ENCODE assay signal across 1 cellular context in the genomic region with DNA sequence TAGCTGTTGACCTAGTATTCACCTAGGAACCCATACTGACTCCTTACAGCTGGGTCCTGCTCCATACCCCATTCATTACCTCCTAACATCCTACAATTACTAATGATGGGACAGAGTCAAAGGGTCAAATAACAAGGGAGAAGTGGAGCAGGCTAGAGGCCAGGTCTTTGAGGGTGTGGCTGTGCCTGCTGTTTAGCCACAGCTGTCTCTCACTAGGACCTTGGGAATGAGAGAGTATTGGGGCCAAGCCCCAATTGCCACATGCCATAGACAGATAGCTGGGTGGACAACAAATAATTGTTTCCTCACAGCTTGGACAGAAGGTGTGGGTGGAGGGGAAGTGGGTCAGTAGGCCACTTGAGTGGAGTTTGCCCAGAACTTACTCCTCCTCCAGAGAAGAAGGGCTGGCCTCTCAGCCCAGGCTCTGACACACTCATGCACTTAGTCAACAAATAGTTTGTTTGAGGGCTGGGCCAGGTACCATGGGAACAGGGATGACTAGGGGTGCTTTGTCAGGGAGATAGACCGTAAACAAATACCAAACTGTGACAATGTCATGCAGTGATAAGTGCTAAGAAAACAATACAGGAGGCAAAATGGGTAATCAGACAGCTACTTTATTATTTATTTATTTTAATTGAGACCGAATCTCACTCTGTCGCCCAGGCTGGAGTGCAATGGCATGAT.
A peak's percentile ranks its signal among the peaks of the same experiment; 100 is the strongest.
TF ChIP-seq lines count a peak whose summit lies in the region.

No MANE protein-coding gene starts in this region.

TF ChIP-seq in K562, 482 proteins besides CTCF, POLR2A, EP300 and RAD21 (continued from another document and continues in another):
- TF ChIP-seq, protein P1, sequence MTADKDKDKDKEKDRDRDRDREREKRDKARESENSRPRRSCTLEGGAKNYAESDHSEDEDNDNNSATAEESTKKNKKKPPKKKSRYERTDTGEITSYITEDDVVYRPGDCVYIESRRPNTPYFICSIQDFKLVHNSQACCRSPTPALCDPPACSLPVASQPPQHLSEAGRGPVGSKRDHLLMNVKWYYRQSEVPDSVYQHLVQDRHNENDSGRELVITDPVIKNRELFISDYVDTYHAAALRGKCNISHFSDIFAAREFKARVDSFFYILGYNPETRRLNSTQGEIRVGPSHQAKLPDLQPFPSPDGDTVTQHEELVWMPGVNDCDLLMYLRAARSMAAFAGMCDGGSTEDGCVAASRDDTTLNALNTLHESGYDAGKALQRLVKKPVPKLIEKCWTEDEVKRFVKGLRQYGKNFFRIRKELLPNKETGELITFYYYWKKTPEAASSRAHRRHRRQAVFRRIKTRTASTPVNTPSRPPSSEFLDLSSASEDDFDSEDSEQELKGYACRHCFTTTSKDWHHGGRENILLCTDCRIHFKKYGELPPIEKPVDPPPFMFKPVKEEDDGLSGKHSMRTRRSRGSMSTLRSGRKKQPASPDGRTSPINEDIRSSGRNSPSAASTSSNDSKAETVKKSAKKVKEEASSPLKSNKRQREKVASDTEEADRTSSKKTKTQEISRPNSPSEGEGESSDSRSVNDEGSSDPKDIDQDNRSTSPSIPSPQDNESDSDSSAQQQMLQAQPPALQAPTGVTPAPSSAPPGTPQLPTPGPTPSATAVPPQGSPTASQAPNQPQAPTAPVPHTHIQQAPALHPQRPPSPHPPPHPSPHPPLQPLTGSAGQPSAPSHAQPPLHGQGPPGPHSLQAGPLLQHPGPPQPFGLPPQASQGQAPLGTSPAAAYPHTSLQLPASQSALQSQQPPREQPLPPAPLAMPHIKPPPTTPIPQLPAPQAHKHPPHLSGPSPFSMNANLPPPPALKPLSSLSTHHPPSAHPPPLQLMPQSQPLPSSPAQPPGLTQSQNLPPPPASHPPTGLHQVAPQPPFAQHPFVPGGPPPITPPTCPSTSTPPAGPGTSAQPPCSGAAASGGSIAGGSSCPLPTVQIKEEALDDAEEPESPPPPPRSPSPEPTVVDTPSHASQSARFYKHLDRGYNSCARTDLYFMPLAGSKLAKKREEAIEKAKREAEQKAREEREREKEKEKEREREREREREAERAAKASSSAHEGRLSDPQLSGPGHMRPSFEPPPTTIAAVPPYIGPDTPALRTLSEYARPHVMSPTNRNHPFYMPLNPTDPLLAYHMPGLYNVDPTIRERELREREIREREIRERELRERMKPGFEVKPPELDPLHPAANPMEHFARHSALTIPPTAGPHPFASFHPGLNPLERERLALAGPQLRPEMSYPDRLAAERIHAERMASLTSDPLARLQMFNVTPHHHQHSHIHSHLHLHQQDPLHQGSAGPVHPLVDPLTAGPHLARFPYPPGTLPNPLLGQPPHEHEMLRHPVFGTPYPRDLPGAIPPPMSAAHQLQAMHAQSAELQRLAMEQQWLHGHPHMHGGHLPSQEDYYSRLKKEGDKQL (CRISPR knock-in tag; IDR thresholded peaks at IDR 0.05; ENCODE audit: borderline replicate concordance) = no peak
- TF ChIP-seq FOXA3 (CRISPR knock-in tag; conservative IDR thresholded peaks at IDR 0.05 in 1 of 2, IDR thresholded peaks at IDR 0.05 in 1 of 2) = 0 out of 4 replicates have a peak, but pooled peaks have one; percentile 22 to 71
- TF ChIP-seq MAFK (IDR thresholded peaks at IDR 0.05; ENCODE audit: low read length) = 0 out of 2 replicates have a peak, but pooled peaks have one; percentile 20
- 0 out of 2 replicates have a peak, but pooled peaks have one; percentile 10 for TF ChIP-seq GABPA (tag; conservative IDR thresholded peaks at IDR 0.05; ENCODE audit: low read depth)
- no peak for TF ChIP-seq RBM17 (IDR thresholded peaks at IDR 0.05; ENCODE audit: borderline replicate concordance, low read depth, low read length)
- TF ChIP-seq ZNF24 (IDR thresholded peaks at IDR 0.05) = no peak
- TF ChIP-seq, protein P2, sequence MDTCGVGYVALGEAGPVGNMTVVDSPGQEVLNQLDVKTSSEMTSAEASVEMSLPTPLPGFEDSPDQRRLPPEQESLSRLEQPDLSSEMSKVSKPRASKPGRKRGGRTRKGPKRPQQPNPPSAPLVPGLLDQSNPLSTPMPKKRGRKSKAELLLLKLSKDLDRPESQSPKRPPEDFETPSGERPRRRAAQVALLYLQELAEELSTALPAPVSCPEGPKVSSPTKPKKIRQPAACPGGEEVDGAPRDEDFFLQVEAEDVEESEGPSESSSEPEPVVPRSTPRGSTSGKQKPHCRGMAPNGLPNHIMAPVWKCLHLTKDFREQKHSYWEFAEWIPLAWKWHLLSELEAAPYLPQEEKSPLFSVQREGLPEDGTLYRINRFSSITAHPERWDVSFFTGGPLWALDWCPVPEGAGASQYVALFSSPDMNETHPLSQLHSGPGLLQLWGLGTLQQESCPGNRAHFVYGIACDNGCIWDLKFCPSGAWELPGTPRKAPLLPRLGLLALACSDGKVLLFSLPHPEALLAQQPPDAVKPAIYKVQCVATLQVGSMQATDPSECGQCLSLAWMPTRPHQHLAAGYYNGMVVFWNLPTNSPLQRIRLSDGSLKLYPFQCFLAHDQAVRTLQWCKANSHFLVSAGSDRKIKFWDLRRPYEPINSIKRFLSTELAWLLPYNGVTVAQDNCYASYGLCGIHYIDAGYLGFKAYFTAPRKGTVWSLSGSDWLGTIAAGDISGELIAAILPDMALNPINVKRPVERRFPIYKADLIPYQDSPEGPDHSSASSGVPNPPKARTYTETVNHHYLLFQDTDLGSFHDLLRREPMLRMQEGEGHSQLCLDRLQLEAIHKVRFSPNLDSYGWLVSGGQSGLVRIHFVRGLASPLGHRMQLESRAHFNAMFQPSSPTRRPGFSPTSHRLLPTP (IDR thresholded peaks at IDR 0.05; ENCODE audit: borderline replicate concordance, extremely low read depth, insufficient read length) = no peak
- no peak for TF ChIP-seq SP1 (CRISPR knock-in tag; IDR thresholded peaks at IDR 0.05)
- TF ChIP-seq BCOR (IDR thresholded peaks at IDR 0.05) = no peak
- TF ChIP-seq CEBPB (tag; IDR thresholded peaks at IDR 0.05) = 0 out of 2 replicates have a peak, but pooled peaks have one; percentile 20
- peak; percentile 13; the same call in 1 of the 2 replicates for TF ChIP-seq MAFF (IDR thresholded peaks at IDR 0.05; ENCODE audit: low read length)
- TF ChIP-seq LARP7 (IDR thresholded peaks at IDR 0.05) = no peak
- TF ChIP-seq MYNN (IDR thresholded peaks at IDR 0.05) = no peak
- no peak for TF ChIP-seq MYNN (CRISPR knock-in tag; IDR thresholded peaks at IDR 0.05)
- TF ChIP-seq SRF (CRISPR knock-in tag; IDR thresholded peaks at IDR 0.05) = no peak
- no peak for TF ChIP-seq RBFOX2 (IDR thresholded peaks at IDR 0.05; ENCODE audit: low read depth, low read length)
- no peak for TF ChIP-seq ZKSCAN1 (IDR thresholded peaks at IDR 0.05; ENCODE audit: low read depth, low read length)
- peak; percentile 50; the same call in 1 of the 2 replicates for TF ChIP-seq BMI1 (IDR thresholded peaks at IDR 0.05; ENCODE audit: low read length)
- no peak for TF ChIP-seq MCM7 (IDR thresholded peaks at IDR 0.05)
- TF ChIP-seq, protein P3, sequence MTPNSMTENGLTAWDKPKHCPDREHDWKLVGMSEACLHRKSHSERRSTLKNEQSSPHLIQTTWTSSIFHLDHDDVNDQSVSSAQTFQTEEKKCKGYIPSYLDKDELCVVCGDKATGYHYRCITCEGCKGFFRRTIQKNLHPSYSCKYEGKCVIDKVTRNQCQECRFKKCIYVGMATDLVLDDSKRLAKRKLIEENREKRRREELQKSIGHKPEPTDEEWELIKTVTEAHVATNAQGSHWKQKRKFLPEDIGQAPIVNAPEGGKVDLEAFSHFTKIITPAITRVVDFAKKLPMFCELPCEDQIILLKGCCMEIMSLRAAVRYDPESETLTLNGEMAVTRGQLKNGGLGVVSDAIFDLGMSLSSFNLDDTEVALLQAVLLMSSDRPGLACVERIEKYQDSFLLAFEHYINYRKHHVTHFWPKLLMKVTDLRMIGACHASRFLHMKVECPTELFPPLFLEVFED (CRISPR knock-in tag; conservative IDR thresholded peaks at IDR 0.05) = no peak
- no peak for TF ChIP-seq RFX5 (IDR thresholded peaks at IDR 0.05; ENCODE audit: low read depth, low read length)
- TF ChIP-seq ZNF174 (CRISPR knock-in tag; IDR thresholded peaks at IDR 0.05) = no peak
- no peak for TF ChIP-seq NR3C1 (CRISPR knock-in tag; IDR thresholded peaks at IDR 0.05)
- no peak for TF ChIP-seq TAF7 (tag; IDR thresholded peaks at IDR 0.05)
- TF ChIP-seq, protein P4, sequence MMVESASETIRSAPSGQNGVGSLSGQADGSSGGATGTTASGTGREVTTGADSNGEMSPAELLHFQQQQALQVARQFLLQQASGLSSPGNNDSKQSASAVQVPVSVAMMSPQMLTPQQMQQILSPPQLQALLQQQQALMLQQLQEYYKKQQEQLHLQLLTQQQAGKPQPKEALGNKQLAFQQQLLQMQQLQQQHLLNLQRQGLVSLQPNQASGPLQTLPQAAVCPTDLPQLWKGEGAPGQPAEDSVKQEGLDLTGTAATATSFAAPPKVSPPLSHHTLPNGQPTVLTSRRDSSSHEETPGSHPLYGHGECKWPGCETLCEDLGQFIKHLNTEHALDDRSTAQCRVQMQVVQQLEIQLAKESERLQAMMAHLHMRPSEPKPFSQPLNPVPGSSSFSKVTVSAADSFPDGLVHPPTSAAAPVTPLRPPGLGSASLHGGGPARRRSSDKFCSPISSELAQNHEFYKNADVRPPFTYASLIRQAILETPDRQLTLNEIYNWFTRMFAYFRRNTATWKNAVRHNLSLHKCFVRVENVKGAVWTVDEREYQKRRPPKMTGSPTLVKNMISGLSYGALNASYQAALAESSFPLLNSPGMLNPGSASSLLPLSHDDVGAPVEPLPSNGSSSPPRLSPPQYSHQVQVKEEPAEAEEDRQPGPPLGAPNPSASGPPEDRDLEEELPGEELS (CRISPR knock-in tag; IDR thresholded peaks at IDR 0.05; ENCODE audit: borderline replicate concordance) = 0 out of 2 replicates have a peak, but pooled peaks have one; percentile 19
- no peak for TF ChIP-seq PYGO2 (tag; IDR thresholded peaks at IDR 0.05)
- TF ChIP-seq TEAD1 (CRISPR knock-in tag; IDR thresholded peaks at IDR 0.05) = no peak
- no peak for TF ChIP-seq CREBBP (IDR thresholded peaks at IDR 0.05; ENCODE audit: low read depth, low read length)
- no peak for TF ChIP-seq MYBL2 (IDR thresholded peaks at IDR 0.05; ENCODE audit: low read depth)
- TF ChIP-seq MYBL2 (CRISPR knock-in tag; IDR thresholded peaks at IDR 0.05; ENCODE audit: borderline replicate concordance) = no peak
- TF ChIP-seq, protein P5, sequence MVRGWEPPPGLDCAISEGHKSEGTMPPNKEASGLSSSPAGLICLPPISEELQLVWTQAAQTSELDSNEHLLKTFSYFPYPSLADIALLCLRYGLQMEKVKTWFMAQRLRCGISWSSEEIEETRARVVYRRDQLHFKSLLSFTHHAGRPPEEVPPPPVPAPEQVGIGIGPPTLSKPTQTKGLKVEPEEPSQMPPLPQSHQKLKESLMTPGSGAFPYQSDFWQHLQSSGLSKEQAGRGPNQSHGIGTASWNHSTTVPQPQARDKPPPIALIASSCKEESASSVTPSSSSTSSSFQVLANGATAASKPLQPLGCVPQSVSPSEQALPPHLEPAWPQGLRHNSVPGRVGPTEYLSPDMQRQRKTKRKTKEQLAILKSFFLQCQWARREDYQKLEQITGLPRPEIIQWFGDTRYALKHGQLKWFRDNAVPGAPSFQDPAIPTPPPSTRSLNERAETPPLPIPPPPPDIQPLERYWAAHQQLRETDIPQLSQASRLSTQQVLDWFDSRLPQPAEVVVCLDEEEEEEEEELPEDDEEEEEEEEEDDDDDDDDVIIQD (CRISPR knock-in tag; IDR thresholded peaks at IDR 0.05) = no peak
- TF ChIP-seq, protein P6, sequence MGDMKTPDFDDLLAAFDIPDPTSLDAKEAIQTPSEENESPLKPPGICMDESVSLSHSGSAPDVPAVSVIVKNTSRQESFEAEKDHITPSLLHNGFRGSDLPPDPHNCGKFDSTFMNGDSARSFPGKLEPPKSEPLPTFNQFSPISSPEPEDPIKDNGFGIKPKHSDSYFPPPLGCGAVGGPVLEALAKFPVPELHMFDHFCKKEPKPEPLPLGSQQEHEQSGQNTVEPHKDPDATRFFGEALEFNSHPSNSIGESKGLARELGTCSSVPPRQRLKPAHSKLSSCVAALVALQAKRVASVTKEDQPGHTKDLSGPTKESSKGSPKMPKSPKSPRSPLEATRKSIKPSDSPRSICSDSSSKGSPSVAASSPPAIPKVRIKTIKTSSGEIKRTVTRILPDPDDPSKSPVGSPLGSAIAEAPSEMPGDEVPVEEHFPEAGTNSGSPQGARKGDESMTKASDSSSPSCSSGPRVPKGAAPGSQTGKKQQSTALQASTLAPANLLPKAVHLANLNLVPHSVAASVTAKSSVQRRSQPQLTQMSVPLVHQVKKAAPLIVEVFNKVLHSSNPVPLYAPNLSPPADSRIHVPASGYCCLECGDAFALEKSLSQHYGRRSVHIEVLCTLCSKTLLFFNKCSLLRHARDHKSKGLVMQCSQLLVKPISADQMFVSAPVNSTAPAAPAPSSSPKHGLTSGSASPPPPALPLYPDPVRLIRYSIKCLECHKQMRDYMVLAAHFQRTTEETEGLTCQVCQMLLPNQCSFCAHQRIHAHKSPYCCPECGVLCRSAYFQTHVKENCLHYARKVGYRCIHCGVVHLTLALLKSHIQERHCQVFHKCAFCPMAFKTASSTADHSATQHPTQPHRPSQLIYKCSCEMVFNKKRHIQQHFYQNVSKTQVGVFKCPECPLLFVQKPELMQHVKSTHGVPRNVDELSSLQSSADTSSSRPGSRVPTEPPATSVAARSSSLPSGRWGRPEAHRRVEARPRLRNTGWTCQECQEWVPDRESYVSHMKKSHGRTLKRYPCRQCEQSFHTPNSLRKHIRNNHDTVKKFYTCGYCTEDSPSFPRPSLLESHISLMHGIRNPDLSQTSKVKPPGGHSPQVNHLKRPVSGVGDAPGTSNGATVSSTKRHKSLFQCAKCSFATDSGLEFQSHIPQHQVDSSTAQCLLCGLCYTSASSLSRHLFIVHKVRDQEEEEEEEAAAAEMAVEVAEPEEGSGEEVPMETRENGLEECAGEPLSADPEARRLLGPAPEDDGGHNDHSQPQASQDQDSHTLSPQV (IDR thresholded peaks at IDR 0.05) = no peak
- TF ChIP-seq MEIS2 (IDR thresholded peaks at IDR 0.05; ENCODE audit: partially characterized antibody) = peak; percentile 16
- no peak for TF ChIP-seq DIDO1 (tag; IDR thresholded peaks at IDR 0.05; ENCODE audit: low read depth)
